8 cellular contexts compared by ENCODE assay signal in genomic region chr2:199940373-199940772, GRCh38. TPM values are rescaled to one million over a fixed set of nuclear protein-coding genes. Genes with fewer than 3 reads are reported as not detected.
DNase-seq lines count a peak whose midpoint lies in the region; ATAC-seq and TF ChIP-seq lines count a peak whose summit lies in the region.

No MANE protein-coding gene starts in this region.

- H4K20me1 ChIP-seq in KMS-11 (ENCODE audit: insufficient read depth), result no peaks in the 10 kb centered on the region

- H3K36me3 Mint-ChIP-seq in activated CD8-positive, alpha-beta memory T cell treated with anti-CD3 and anti-CD28 coated beads, Interleukin-2, amount 10 ng/mL, durations not matched to agents 7 days and 5 days, result peaks cover 33% of the 10 kb centered on the region
- peaks cover 33% of the 10 kb centered on the region for H3K36me3 Mint-ChIP-seq in T-helper 2 cell treated with Interferon-gamma antibody and Interleukin-4, amounts not matched to agents 5 μg/mL and 100 μg/mL, for 36 hours (ENCODE audit: low read depth)
- peaks cover 38% of the 10 kb centered on the region for H3K36me3 Mint-ChIP-seq in stimulated activated memory B cell treated with anti-CD40 and anti-IgM and Interleukin-4, amounts not matched to agents 10 μg/mL and 1 μg/mL and 100 μg/mL, for 72 hours

- no peak overlapping the region for H3K4me3 ChIP-seq in KMS-11 (IDR thresholded peaks at IDR 0.05; ENCODE audit: insufficient read depth, low read depth, low read length)

- no peak overlapping the region for H3K4me2 ChIP-seq in KMS-11

- H3K9ac ChIP-seq in KMS-11, result no peak overlapping the region

- H3K4me1 ChIP-seq in KMS-11 (ENCODE audit: low read depth, poor library complexity, severe bottlenecking), result peaks cover 41% of the 10 kb centered on the region

- H3K27me3 Mint-ChIP-seq in activated CD8-positive, alpha-beta memory T cell treated with anti-CD3 and anti-CD28 coated beads, Interleukin-2, amount 10 ng/mL, durations not matched to agents 7 days and 5 days, result no peaks in the 10 kb centered on the region
- H3K27me3 Mint-ChIP-seq in T-helper 2 cell treated with Interferon-gamma antibody and Interleukin-4, amounts not matched to agents 5 μg/mL and 100 μg/mL, for 36 hours (ENCODE audit: low read depth), result no peaks in the 10 kb centered on the region
- no peaks in the 10 kb centered on the region for H3K27me3 Mint-ChIP-seq in stimulated activated memory B cell treated with anti-CD40 and anti-IgM and Interleukin-4, amounts not matched to agents 10 μg/mL and 1 μg/mL and 100 μg/mL, for 72 hours

- H2AFZ ChIP-seq in KMS-11 (ENCODE audit: low read depth), result no peak overlapping the region

- no peak overlapping the region for H3K27ac Mint-ChIP-seq in activated CD8-positive, alpha-beta memory T cell treated with anti-CD3 and anti-CD28 coated beads, Interleukin-2, amount 10 ng/mL, durations not matched to agents 7 days and 5 days
- H3K27ac Mint-ChIP-seq in T-helper 2 cell treated with Interferon-gamma antibody and Interleukin-4, amounts not matched to agents 5 μg/mL and 100 μg/mL, for 36 hours, result peak overlapping the region; percentile 62
- no peak overlapping the region for H3K27ac Mint-ChIP-seq in stimulated activated memory B cell treated with anti-CD40 and anti-IgM and Interleukin-4, amounts not matched to agents 10 μg/mL and 1 μg/mL and 100 μg/mL, for 72 hours

- no peak overlapping the region for H3K4me3 Mint-ChIP-seq in activated CD8-positive, alpha-beta memory T cell treated with anti-CD3 and anti-CD28 coated beads, Interleukin-2, amount 10 ng/mL, durations not matched to agents 7 days and 5 days
- no peak overlapping the region for H3K4me3 Mint-ChIP-seq in T-helper 2 cell treated with Interferon-gamma antibody and Interleukin-4, amounts not matched to agents 5 μg/mL and 100 μg/mL, for 36 hours
- H3K4me3 Mint-ChIP-seq in stimulated activated memory B cell treated with anti-CD40 and anti-IgM and Interleukin-4, amounts not matched to agents 10 μg/mL and 1 μg/mL and 100 μg/mL, for 72 hours, result no peak overlapping the region

- peak; percentile 60 for ATAC-seq in activated CD8-positive, alpha-beta memory T cell treated with anti-CD3 and anti-CD28 coated beads, Interleukin-2, amount 10 ng/mL, durations not matched to agents 7 days and 5 days
- ATAC-seq in stimulated activated memory B cell treated with anti-CD40 and anti-IgM and Interleukin-4, amounts not matched to agents 10 μg/mL and 1 μg/mL and 100 μg/mL, for 72 hours, result no peak
- ATAC-seq in GM18907 (IDR thresholded peaks at IDR 0.05; ENCODE audit: unreplicated experiment), result no peak

- no peak for DNase-seq in activated CD8-positive, alpha-beta memory T cell treated with anti-CD3 and anti-CD28 coated beads, Interleukin-2, amount 10 ng/mL, durations not matched to agents 7 days and 5 days
- DNase-seq in activated CD8-positive, alpha-beta memory T cell treated with anti-CD3 and anti-CD28 coated beads, Interleukin-2, amount 50 U/mL, for 4 hours, result no peak
- no peak for DNase-seq in T-helper 2 cell treated with Interferon-gamma antibody and Interleukin-4, amounts not matched to agents 5 μg/mL and 100 μg/mL, for 36 hours (ENCODE audit: low spot score)
- peak; percentile 39 for DNase-seq in kidney tubule cell (ENCODE audit: low spot score)
- no peak for DNase-seq in stimulated activated CD4-positive, alpha-beta T cell treated with anti-CD3 and anti-CD28 coated beads, Interleukin-2, amount 100 ng/mL, for 48 hours

- H3K36me3 ChIP-seq in KMS-11 (ENCODE audit: insufficient read depth), result no peaks in the 10 kb centered on the region; the same call in 1 of the 2 replicates

- CTCF ChIA-PET in activated CD8-positive, alpha-beta memory T cell treated with anti-CD3 and anti-CD28 coated beads, Interleukin-2, amount 10 ng/mL, durations not matched to agents 7 days and 5 days (lab: Charles Lee), result interaction anchor here (0.9 to 2.3 kb wide), 6 partner anchors 10 to 234 kb away, joined by 3 to 9 read pairs (median 3); no protein-coding TSS in a partner anchor

- H3K27me3 ChIP-seq in KMS-11 (ENCODE audit: insufficient read depth, low read depth), result no peaks in the 10 kb centered on the region

- peak; percentile 56 for TF ChIP-seq CTCF in KMS-11 (conservative IDR thresholded peaks at IDR 0.05; ENCODE audit: low read depth, low read length)

- H3K79me2 ChIP-seq in KMS-11 (ENCODE audit: insufficient read depth, low read depth), result no peaks in the 10 kb centered on the region; the same call in 1 of the 2 replicates

- peaks cover 11% of the 10 kb centered on the region for H3K4me1 Mint-ChIP-seq in activated CD8-positive, alpha-beta memory T cell treated with anti-CD3 and anti-CD28 coated beads, Interleukin-2, amount 10 ng/mL, durations not matched to agents 7 days and 5 days
- H3K4me1 Mint-ChIP-seq in T-helper 2 cell treated with Interferon-gamma antibody and Interleukin-4, amounts not matched to agents 5 μg/mL and 100 μg/mL, for 36 hours (ENCODE audit: low read depth), result peaks cover 8% of the 10 kb centered on the region
- peaks cover 13% of the 10 kb centered on the region for H3K4me1 Mint-ChIP-seq in stimulated activated memory B cell treated with anti-CD40 and anti-IgM and Interleukin-4, amounts not matched to agents 10 μg/mL and 1 μg/mL and 100 μg/mL, for 72 hours

- no peak overlapping the region for H3K27ac ChIP-seq in KMS-11

- no peaks in the 10 kb centered on the region for H3K9me3 Mint-ChIP-seq in activated CD8-positive, alpha-beta memory T cell treated with anti-CD3 and anti-CD28 coated beads, Interleukin-2, amount 10 ng/mL, durations not matched to agents 7 days and 5 days (ENCODE audit: low read depth)
- no peaks in the 10 kb centered on the region for H3K9me3 Mint-ChIP-seq in T-helper 2 cell treated with Interferon-gamma antibody and Interleukin-4, amounts not matched to agents 5 μg/mL and 100 μg/mL, for 36 hours
- H3K9me3 Mint-ChIP-seq in stimulated activated memory B cell treated with anti-CD40 and anti-IgM and Interleukin-4, amounts not matched to agents 10 μg/mL and 1 μg/mL and 100 μg/mL, for 72 hours, result no peaks in the 10 kb centered on the region

RNA-seq across cellular contexts. Expression of gene TYW5, which starts 14.9 kb away (rescaled TPM):
- total RNA-seq in activated CD8-positive, alpha-beta memory T cell treated with anti-CD3 and anti-CD28 coated beads, Interleukin-2, amount 10 ng/mL, durations not matched to agents 7 days and 5 days, result 10 to 100 TPM; 12.1 to 12.6 TPM

RNA-seq across cellular contexts. Expression of gene MAIP1, which starts 15.0 kb away (rescaled TPM):
- total RNA-seq in activated CD8-positive, alpha-beta memory T cell treated with anti-CD3 and anti-CD28 coated beads, Interleukin-2, amount 10 ng/mL, durations not matched to agents 7 days and 5 days, result 10 to 100 TPM; 22.0 to 26.3 TPM

RNA-seq across cellular contexts. Expression of gene C2orf69, which starts 29.3 kb away (rescaled TPM):
- 10 to 100 TPM; 18.9 to 19.5 TPM for total RNA-seq in activated CD8-positive, alpha-beta memory T cell treated with anti-CD3 and anti-CD28 coated beads, Interleukin-2, amount 10 ng/mL, durations not matched to agents 7 days and 5 days
